ENCODE assay signal across 18 cellular contexts in the genomic region with DNA sequence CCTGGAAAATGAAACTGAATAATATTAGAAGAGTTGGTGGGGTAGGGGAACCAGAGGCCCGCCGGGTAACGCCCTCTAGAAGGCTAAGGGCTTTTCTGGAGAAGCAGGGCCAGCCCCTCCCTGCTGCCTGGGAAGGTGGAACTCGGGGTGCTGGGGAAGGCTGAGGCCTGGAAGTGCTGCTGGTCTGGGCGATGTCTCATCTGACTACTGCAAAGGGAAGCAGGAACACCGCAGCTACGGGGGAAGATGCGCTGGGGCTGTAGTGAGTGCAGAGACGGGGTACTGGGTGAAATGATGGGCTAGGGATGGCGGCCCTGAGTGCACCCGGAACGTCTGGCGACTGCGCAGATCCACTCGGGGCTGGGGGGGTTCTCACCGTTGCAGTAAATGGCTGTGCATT.
DNase-seq lines count a peak whose midpoint lies in the region; ATAC-seq and TF ChIP-seq lines count a peak whose summit lies in the region.
"Had no signal": no experiment of that assay in that cellular context is flagged by ENCODE, and none has a peak within 500 bp of the region (broad histone marks: within the 10 kb centered on the region; RNA-seq: fewer than 3 reads in every experiment).

No MANE protein-coding gene starts in this region.

- H3K27ac Mint-ChIP-seq in activated CD8-positive, alpha-beta T cell treated with anti-CD3 and anti-CD28 coated beads, Interleukin-2, amount 10 ng/mL, durations not matched to agents 7 days and 5 days: no peak overlapping the region
- H3K27ac Mint-ChIP-seq in activated CD8-positive, alpha-beta T cell treated with anti-CD3 and anti-CD28 coated beads for 36 hours: no peak overlapping the region
- no peak overlapping the region for H3K27ac Mint-ChIP-seq in CD8-positive, alpha-beta T cell
- H3K27ac Mint-ChIP-seq in activated T-helper 17 cell treated with anti-CD3 and anti-CD28 coated beads, Interleukin-2, amount 50 U/mL, for 72 hours: peak overlapping the region; percentile 28
- H3K27ac Mint-ChIP-seq in naive thymus-derived CD4-positive, alpha-beta T cell: peak overlapping the region; percentile 28 to 97 (median 85)
- H3K27ac Mint-ChIP-seq: neural progenitor cell had no signal

- H3K4me1 ChIP-seq in CD8-positive, alpha-beta T cell (ENCODE audit: insufficient read depth, low read length): peaks cover 6% of the 10 kb centered on the region
- peaks cover 0 to 5% of the 10 kb centered on the region in 2 donors for H3K4me1 ChIP-seq in naive thymus-derived CD4-positive, alpha-beta T cell (ENCODE audit: control insufficient read depth in 2 of 2, insufficient read depth in 2 of 2, low read length in 2 of 2)
- H3K4me1 ChIP-seq: neural progenitor cell had no signal

- no peak for ATAC-seq in activated CD8-positive, alpha-beta T cell treated with anti-CD3 and anti-CD28 coated beads, Interleukin-2, amount 10 ng/mL, durations not matched to agents 7 days and 5 days
- ATAC-seq in activated CD8-positive, alpha-beta T cell treated with anti-CD3 and anti-CD28 coated beads for 36 hours: no peak
- peak; percentile 36 for ATAC-seq in CD8-positive, alpha-beta T cell
- ATAC-seq in activated T-helper 17 cell treated with anti-CD3 and anti-CD28 coated beads, Interleukin-2, amount 50 U/mL, for 72 hours (replicated peaks): peak; percentile 37
- ATAC-seq in naive thymus-derived CD4-positive, alpha-beta T cell: peak; percentile 44
- ATAC-seq in HG02759 (IDR thresholded peaks at IDR 0.05; ENCODE audit: unreplicated experiment) (no peak), GM21528 (IDR thresholded peaks at IDR 0.05; ENCODE audit: low FRiP score, unreplicated experiment) (no peak)

- no peaks in the 10 kb centered on the region for H3K9me3 ChIP-seq in CD8-positive, alpha-beta T cell (ENCODE audit: low read length)
- peaks cover 0 to 4% (median 0%) of the 10 kb centered on the region in 3 experiments for H3K9me3 ChIP-seq in naive thymus-derived CD4-positive, alpha-beta T cell (ENCODE audit: control insufficient read depth in 2 of 3, low read length in 3 of 3)
- H3K9me3 ChIP-seq: tibial nerve had no signal

- H3K4me1 Mint-ChIP-seq in activated CD8-positive, alpha-beta T cell treated with anti-CD3 and anti-CD28 coated beads, Interleukin-2, amount 10 ng/mL, durations not matched to agents 7 days and 5 days (ENCODE audit: low read depth): peaks cover 4% of the 10 kb centered on the region
- H3K4me1 Mint-ChIP-seq in activated CD8-positive, alpha-beta T cell treated with anti-CD3 and anti-CD28 coated beads for 36 hours (ENCODE audit: low read depth): peaks cover 9% of the 10 kb centered on the region
- H3K4me1 Mint-ChIP-seq in CD8-positive, alpha-beta T cell (ENCODE audit: low read depth): peaks cover 9% of the 10 kb centered on the region
- H3K4me1 Mint-ChIP-seq in activated T-helper 17 cell treated with anti-CD3 and anti-CD28 coated beads, Interleukin-2, amount 50 U/mL, for 72 hours: peaks cover 9% of the 10 kb centered on the region
- peaks cover 0 to 43% (median 27%) of the 10 kb centered on the region in 7 donors for H3K4me1 Mint-ChIP-seq in naive thymus-derived CD4-positive, alpha-beta T cell

- H3K4me3 ChIP-seq in CD8-positive, alpha-beta T cell (ENCODE audit: low read depth, low read length): no peak overlapping the region
- no peak overlapping the region for H3K4me3 ChIP-seq in naive thymus-derived CD4-positive, alpha-beta T cell (ENCODE audit: low read length)
- H3K4me3 ChIP-seq: neural progenitor cell, tibial nerve had no signal

- CTCF ChIA-PET in activated CD8-positive, alpha-beta T cell treated with anti-CD3 and anti-CD28 coated beads, Interleukin-2, amount 10 ng/mL, durations not matched to agents 7 days and 5 days (lab: Charles Lee): no interaction called here
- CTCF ChIA-PET in activated CD8-positive, alpha-beta T cell treated with anti-CD3 and anti-CD28 coated beads for 36 hours (lab: Charles Lee): no interaction called here
- CTCF ChIA-PET in CD8-positive, alpha-beta T cell (lab: Charles Lee): no interaction called here
- CTCF ChIA-PET in naive thymus-derived CD4-positive, alpha-beta T cell (lab: Charles Lee): no interaction called here

- H3K36me3 ChIP-seq in CD8-positive, alpha-beta T cell (ENCODE audit: insufficient read depth, low read length): no peaks in the 10 kb centered on the region
- H3K36me3 ChIP-seq in naive thymus-derived CD4-positive, alpha-beta T cell (ENCODE audit: control insufficient read depth in 2 of 3, insufficient read depth in 3 of 3, low read length in 3 of 3): no peaks in the 10 kb centered on the region
- H3K36me3 ChIP-seq: neural progenitor cell, tibial nerve had no signal

- H3K9me3 Mint-ChIP-seq in activated CD8-positive, alpha-beta T cell treated with anti-CD3 and anti-CD28 coated beads, Interleukin-2, amount 10 ng/mL, durations not matched to agents 7 days and 5 days (ENCODE audit: insufficient read depth): peaks cover 3% of the 10 kb centered on the region
- no peaks in the 10 kb centered on the region for H3K9me3 Mint-ChIP-seq in activated CD8-positive, alpha-beta T cell treated with anti-CD3 and anti-CD28 coated beads for 36 hours
- no peaks in the 10 kb centered on the region for H3K9me3 Mint-ChIP-seq in CD8-positive, alpha-beta T cell
- H3K9me3 Mint-ChIP-seq in activated T-helper 17 cell treated with anti-CD3 and anti-CD28 coated beads, Interleukin-2, amount 50 U/mL, for 72 hours: no peaks in the 10 kb centered on the region
- H3K9me3 Mint-ChIP-seq in naive thymus-derived CD4-positive, alpha-beta T cell: peaks cover 0 to 3% (median 0%) of the 10 kb centered on the region in 11 donors

- POLR2A ChIA-PET in activated CD8-positive, alpha-beta T cell treated with anti-CD3 and anti-CD28 coated beads, Interleukin-2, amount 10 ng/mL, durations not matched to agents 7 days and 5 days (lab: Charles Lee): no interaction called here
- POLR2A ChIA-PET in activated CD8-positive, alpha-beta T cell treated with anti-CD3 and anti-CD28 coated beads for 36 hours (lab: Charles Lee): no interaction called here
- POLR2A ChIA-PET in CD8-positive, alpha-beta T cell (lab: Charles Lee): no interaction called here
- POLR2A ChIA-PET in naive thymus-derived CD4-positive, alpha-beta T cell (lab: Charles Lee): no interaction called here

- no peak for TF ChIP-seq CTCF in activated CD8-positive, alpha-beta T cell treated with anti-CD3 and anti-CD28 coated beads for 36 hours (IDR thresholded peaks at IDR 0.05)
- no peak for TF ChIP-seq CTCF in CD8-positive, alpha-beta T cell (IDR thresholded peaks at IDR 0.05)

- no peak for DNase-seq in activated CD8-positive, alpha-beta T cell treated with anti-CD3 and anti-CD28 coated beads, Interleukin-2, amount 10 ng/mL, durations not matched to agents 7 days and 5 days
- no peak for DNase-seq in activated CD8-positive, alpha-beta T cell treated with anti-CD3 and anti-CD28 coated beads for 36 hours
- no peak for DNase-seq in CD8-positive, alpha-beta T cell
- DNase-seq in naive thymus-derived CD4-positive, alpha-beta T cell: peak in 3 of 9 donors; percentile 14 to 23 (median 20)
- no peak for DNase-seq in NCI-H2029 (lab: John Stamatoyannopoulos, UW)
- DNase-seq: activated CD4-positive, alpha-beta T cell treated with anti-CD3 and anti-CD28 coated beads for 4 hours; anterior cingulate cortex; DMS79; mammary epithelial cell; NCI-H1417; NCI-H524 treated with DMSO at 0.1 percent for 48 hours; Right ventricle myocardium superior had no signal

- intact Hi-C loops in activated CD8-positive, alpha-beta T cell treated with anti-CD3 and anti-CD28 coated beads for 36 hours (cut with micrococcal nuclease): no loop called here
- intact Hi-C loops in CD8-positive, alpha-beta T cell (cut with DNase I, micrococcal nuclease): no loop called here
- intact Hi-C loops in naive thymus-derived CD4-positive, alpha-beta T cell (cut with micrococcal nuclease): no loop called here

- peak overlapping the region; percentile 3 for H3K4me3 Mint-ChIP-seq in activated CD8-positive, alpha-beta T cell treated with anti-CD3 and anti-CD28 coated beads, Interleukin-2, amount 10 ng/mL, durations not matched to agents 7 days and 5 days
- no peak overlapping the region for H3K4me3 Mint-ChIP-seq in activated CD8-positive, alpha-beta T cell treated with anti-CD3 and anti-CD28 coated beads for 36 hours
- peak overlapping the region; percentile 59 for H3K4me3 Mint-ChIP-seq in CD8-positive, alpha-beta T cell
- peak overlapping the region; percentile 52 for H3K4me3 Mint-ChIP-seq in activated T-helper 17 cell treated with anti-CD3 and anti-CD28 coated beads, Interleukin-2, amount 50 U/mL, for 72 hours
- H3K4me3 Mint-ChIP-seq in naive thymus-derived CD4-positive, alpha-beta T cell: peak overlapping the region; percentile 59 to 83 (median 68)
- H3K4me3 Mint-ChIP-seq: CD14-positive monocyte, neural progenitor cell had no signal

- H3K27me3 ChIP-seq in CD8-positive, alpha-beta T cell (ENCODE audit: insufficient read depth, low read length): no peaks in the 10 kb centered on the region
- no peaks in the 10 kb centered on the region for H3K27me3 ChIP-seq in naive thymus-derived CD4-positive, alpha-beta T cell (ENCODE audit: control insufficient read depth in 2 of 2, insufficient read depth in 2 of 2, low read length in 2 of 2)
- H3K27me3 ChIP-seq: neural progenitor cell, tibial nerve had no signal

- H3K27me3 Mint-ChIP-seq in activated CD8-positive, alpha-beta T cell treated with anti-CD3 and anti-CD28 coated beads, Interleukin-2, amount 10 ng/mL, durations not matched to agents 7 days and 5 days (ENCODE audit: low read depth): no peaks in the 10 kb centered on the region
- no peaks in the 10 kb centered on the region for H3K27me3 Mint-ChIP-seq in activated CD8-positive, alpha-beta T cell treated with anti-CD3 and anti-CD28 coated beads for 36 hours
- no peaks in the 10 kb centered on the region for H3K27me3 Mint-ChIP-seq in CD8-positive, alpha-beta T cell (ENCODE audit: low read depth)
- H3K27me3 Mint-ChIP-seq in activated T-helper 17 cell treated with anti-CD3 and anti-CD28 coated beads, Interleukin-2, amount 50 U/mL, for 72 hours: peaks cover 3% of the 10 kb centered on the region
- peaks cover 0 to 10% (median 0%) of the 10 kb centered on the region in 5 donors for H3K27me3 Mint-ChIP-seq in naive thymus-derived CD4-positive, alpha-beta T cell

- no peaks in the 10 kb centered on the region for H3K36me3 Mint-ChIP-seq in activated CD8-positive, alpha-beta T cell treated with anti-CD3 and anti-CD28 coated beads, Interleukin-2, amount 10 ng/mL, durations not matched to agents 7 days and 5 days (ENCODE audit: low read depth)
- no peaks in the 10 kb centered on the region for H3K36me3 Mint-ChIP-seq in activated CD8-positive, alpha-beta T cell treated with anti-CD3 and anti-CD28 coated beads for 36 hours (ENCODE audit: low read depth)
- no peaks in the 10 kb centered on the region for H3K36me3 Mint-ChIP-seq in CD8-positive, alpha-beta T cell
- H3K36me3 Mint-ChIP-seq in activated T-helper 17 cell treated with anti-CD3 and anti-CD28 coated beads, Interleukin-2, amount 50 U/mL, for 72 hours (ENCODE audit: low read depth): no peaks in the 10 kb centered on the region
- H3K36me3 Mint-ChIP-seq in naive thymus-derived CD4-positive, alpha-beta T cell: no peaks in the 10 kb centered on the region
- H3K36me3 Mint-ChIP-seq: CD14-positive monocyte, neural progenitor cell had no signal

- H3K27ac ChIP-seq in CD8-positive, alpha-beta T cell (ENCODE audit: low read depth, low read length): no peak overlapping the region
- H3K27ac ChIP-seq in naive thymus-derived CD4-positive, alpha-beta T cell (ENCODE audit: low read depth, low read length): no peak overlapping the region
- H3K27ac ChIP-seq: neural progenitor cell, tibial nerve had no signal

Comparison
In these comparisons a context has a peak if more than half of its experiments do, and no peak if none do; other contexts are left out.
1. ATAC-seq: peak in CD8-positive, alpha-beta T cell (single experiment), activated T-helper 17 cell treated with anti-CD3 and anti-CD28 coated beads, Interleukin-2, amount 50 U/mL, for 72 hours (single experiment) and naive thymus-derived CD4-positive, alpha-beta T cell (single experiment); none in activated CD8-positive, alpha-beta T cell treated with anti-CD3 and anti-CD28 coated beads, Interleukin-2, amount 10 ng/mL, durations not matched to agents 7 days and 5 days (single experiment), activated CD8-positive, alpha-beta T cell treated with anti-CD3 and anti-CD28 coated beads for 36 hours (single experiment), HG02759 (single experiment) and GM21528 (single experiment).
2. H3K27ac Mint-ChIP-seq: peak in activated T-helper 17 cell treated with anti-CD3 and anti-CD28 coated beads, Interleukin-2, amount 50 U/mL, for 72 hours (single experiment) and naive thymus-derived CD4-positive, alpha-beta T cell (9 of 9); none in activated CD8-positive, alpha-beta T cell treated with anti-CD3 and anti-CD28 coated beads, Interleukin-2, amount 10 ng/mL, durations not matched to agents 7 days and 5 days (single experiment), activated CD8-positive, alpha-beta T cell treated with anti-CD3 and anti-CD28 coated beads for 36 hours (single experiment) and CD8-positive, alpha-beta T cell (single experiment).